Comparison of ENCODE assay signal across 2 cellular contexts in the genomic region with DNA sequence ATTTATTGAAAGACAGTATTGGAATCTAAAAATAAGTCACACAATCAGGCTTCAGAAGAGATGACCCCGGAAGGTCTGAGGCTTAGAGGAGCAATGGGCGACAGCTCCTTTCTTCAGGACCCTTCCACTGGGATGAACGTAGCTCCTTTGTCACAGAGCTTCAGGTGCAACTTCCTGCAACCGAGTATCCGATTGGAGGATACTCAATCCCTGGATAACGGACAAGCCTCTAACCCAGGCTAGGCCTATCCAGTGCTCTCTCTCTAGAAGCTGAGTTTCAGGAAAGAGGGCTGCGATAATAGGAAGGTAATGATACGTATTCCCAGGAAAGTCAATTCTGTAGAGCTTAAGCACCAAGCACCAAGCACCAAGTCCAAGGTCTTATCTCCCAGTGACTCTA.
TF ChIP-seq lines count a peak whose summit lies in the region.

No MANE protein-coding gene starts in this region.

TF ChIP-seq in GM23338, 12 proteins besides CTCF, POLR2A, EP300 and RAD21 (continued from another document):
- TF ChIP-seq, protein P1, sequence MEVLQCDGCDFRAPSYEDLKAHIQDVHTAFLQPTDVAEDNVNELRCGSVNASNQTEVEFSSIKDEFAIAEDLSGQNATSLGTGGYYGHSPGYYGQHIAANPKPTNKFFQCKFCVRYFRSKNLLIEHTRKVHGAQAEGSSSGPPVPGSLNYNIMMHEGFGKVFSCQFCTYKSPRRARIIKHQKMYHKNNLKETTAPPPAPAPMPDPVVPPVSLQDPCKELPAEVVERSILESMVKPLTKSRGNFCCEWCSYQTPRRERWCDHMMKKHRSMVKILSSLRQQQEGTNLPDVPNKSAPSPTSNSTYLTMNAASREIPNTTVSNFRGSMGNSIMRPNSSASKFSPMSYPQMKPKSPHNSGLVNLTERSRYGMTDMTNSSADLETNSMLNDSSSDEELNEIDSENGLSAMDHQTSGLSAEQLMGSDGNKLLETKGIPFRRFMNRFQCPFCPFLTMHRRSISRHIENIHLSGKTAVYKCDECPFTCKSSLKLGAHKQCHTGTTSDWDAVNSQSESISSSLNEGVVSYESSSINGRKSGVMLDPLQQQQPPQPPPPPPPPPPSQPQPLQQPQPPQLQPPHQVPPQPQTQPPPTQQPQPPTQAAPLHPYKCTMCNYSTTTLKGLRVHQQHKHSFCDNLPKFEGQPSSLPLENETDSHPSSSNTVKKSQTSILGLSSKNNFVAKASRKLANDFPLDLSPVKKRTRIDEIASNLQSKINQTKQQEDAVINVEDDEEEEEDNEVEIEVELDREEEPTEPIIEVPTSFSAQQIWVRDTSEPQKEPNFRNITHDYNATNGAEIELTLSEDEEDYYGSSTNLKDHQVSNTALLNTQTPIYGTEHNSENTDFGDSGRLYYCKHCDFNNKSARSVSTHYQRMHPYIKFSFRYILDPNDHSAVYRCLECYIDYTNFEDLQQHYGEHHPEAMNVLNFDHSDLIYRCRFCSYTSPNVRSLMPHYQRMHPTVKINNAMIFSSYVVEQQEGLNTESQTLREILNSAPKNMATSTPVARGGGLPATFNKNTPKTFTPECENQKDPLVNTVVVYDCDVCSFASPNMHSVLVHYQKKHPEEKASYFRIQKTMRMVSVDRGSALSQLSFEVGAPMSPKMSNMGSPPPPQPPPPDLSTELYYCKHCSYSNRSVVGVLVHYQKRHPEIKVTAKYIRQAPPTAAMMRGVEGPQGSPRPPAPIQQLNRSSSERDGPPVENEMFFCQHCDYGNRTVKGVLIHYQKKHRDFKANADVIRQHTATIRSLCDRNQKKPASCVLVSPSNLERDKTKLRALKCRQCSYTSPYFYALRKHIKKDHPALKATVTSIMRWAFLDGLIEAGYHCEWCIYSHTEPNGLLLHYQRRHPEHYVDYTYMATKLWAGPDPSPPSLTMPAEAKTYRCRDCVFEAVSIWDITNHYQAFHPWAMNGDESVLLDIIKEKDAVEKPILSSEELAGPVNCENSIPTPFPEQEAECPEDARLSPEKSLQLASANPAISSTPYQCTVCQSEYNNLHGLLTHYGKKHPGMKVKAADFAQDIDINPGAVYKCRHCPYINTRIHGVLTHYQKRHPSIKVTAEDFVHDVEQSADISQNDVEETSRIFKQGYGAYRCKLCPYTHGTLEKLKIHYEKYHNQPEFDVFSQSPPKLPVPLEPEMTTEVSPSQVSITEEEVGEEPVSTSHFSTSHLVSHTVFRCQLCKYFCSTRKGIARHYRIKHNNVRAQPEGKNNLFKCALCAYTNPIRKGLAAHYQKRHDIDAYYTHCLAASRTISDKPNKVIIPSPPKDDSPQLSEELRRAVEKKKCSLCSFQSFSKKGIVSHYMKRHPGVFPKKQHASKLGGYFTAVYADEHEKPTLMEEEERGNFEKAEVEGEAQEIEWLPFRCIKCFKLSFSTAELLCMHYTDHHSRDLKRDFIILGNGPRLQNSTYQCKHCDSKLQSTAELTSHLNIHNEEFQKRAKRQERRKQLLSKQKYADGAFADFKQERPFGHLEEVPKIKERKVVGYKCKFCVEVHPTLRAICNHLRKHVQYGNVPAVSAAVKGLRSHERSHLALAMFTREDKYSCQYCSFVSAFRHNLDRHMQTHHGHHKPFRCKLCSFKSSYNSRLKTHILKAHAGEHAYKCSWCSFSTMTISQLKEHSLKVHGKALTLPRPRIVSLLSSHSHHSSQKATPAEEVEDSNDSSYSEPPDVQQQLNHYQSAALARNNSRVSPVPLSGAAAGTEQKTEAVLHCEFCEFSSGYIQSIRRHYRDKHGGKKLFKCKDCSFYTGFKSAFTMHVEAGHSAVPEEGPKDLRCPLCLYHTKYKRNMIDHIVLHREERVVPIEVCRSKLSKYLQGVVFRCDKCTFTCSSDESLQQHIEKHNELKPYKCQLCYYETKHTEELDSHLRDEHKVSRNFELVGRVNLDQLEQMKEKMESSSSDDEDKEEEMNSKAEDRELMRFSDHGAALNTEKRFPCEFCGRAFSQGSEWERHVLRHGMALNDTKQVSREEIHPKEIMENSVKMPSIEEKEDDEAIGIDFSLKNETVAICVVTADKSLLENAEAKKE (CRISPR knock-in tag; IDR thresholded peaks at IDR 0.05), result no peak
- no peak for TF ChIP-seq NANOG (IDR thresholded peaks at IDR 0.05; ENCODE audit: borderline replicate concordance)
- TF ChIP-seq, protein P2, sequence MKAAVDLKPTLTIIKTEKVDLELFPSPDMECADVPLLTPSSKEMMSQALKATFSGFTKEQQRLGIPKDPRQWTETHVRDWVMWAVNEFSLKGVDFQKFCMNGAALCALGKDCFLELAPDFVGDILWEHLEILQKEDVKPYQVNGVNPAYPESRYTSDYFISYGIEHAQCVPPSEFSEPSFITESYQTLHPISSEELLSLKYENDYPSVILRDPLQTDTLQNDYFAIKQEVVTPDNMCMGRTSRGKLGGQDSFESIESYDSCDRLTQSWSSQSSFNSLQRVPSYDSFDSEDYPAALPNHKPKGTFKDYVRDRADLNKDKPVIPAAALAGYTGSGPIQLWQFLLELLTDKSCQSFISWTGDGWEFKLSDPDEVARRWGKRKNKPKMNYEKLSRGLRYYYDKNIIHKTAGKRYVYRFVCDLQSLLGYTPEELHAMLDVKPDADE (IDR thresholded peaks at IDR 0.05), result no peak
- TF ChIP-seq EZH2phosphoT487 (IDR thresholded peaks at IDR 0.05; ENCODE audit: unreplicated experiment), result no peak
- TF ChIP-seq, protein P3, sequence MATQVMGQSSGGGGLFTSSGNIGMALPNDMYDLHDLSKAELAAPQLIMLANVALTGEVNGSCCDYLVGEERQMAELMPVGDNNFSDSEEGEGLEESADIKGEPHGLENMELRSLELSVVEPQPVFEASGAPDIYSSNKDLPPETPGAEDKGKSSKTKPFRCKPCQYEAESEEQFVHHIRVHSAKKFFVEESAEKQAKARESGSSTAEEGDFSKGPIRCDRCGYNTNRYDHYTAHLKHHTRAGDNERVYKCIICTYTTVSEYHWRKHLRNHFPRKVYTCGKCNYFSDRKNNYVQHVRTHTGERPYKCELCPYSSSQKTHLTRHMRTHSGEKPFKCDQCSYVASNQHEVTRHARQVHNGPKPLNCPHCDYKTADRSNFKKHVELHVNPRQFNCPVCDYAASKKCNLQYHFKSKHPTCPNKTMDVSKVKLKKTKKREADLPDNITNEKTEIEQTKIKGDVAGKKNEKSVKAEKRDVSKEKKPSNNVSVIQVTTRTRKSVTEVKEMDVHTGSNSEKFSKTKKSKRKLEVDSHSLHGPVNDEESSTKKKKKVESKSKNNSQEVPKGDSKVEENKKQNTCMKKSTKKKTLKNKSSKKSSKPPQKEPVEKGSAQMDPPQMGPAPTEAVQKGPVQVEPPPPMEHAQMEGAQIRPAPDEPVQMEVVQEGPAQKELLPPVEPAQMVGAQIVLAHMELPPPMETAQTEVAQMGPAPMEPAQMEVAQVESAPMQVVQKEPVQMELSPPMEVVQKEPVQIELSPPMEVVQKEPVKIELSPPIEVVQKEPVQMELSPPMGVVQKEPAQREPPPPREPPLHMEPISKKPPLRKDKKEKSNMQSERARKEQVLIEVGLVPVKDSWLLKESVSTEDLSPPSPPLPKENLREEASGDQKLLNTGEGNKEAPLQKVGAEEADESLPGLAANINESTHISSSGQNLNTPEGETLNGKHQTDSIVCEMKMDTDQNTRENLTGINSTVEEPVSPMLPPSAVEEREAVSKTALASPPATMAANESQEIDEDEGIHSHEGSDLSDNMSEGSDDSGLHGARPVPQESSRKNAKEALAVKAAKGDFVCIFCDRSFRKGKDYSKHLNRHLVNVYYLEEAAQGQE (IDR thresholded peaks at IDR 0.05; ENCODE audit: unreplicated experiment), result no peak
- TF ChIP-seq EZH2 (IDR thresholded peaks at IDR 0.05; ENCODE audit: low read depth, unreplicated experiment), result no peak
- no peak for TF ChIP-seq JUNB (IDR thresholded peaks at IDR 0.05; ENCODE audit: unreplicated experiment)
- TF ChIP-seq ZNF331 (CRISPR knock-in tag; IDR thresholded peaks at IDR 0.05; ENCODE audit: low read depth), result no peak
- TF ChIP-seq ZNF114 (CRISPR knock-in tag; IDR thresholded peaks at IDR 0.05), result no peak

TF ChIP-seq in WTC11, 78 proteins besides CTCF, POLR2A, EP300 and RAD21 (continued from another document):
- TF ChIP-seq, protein P4, sequence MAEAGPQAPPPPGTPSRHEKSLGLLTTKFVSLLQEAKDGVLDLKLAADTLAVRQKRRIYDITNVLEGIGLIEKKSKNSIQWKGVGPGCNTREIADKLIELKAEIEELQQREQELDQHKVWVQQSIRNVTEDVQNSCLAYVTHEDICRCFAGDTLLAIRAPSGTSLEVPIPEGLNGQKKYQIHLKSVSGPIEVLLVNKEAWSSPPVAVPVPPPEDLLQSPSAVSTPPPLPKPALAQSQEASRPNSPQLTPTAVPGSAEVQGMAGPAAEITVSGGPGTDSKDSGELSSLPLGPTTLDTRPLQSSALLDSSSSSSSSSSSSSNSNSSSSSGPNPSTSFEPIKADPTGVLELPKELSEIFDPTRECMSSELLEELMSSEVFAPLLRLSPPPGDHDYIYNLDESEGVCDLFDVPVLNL (CRISPR knock-in tag; IDR thresholded peaks at IDR 0.05; ENCODE audit: borderline replicate concordance, low read depth), result no peak
- TF ChIP-seq ESRRA (CRISPR knock-in tag; IDR thresholded peaks at IDR 0.05; ENCODE audit: borderline replicate concordance) (no peak), JAZF1 (CRISPR knock-in tag; IDR thresholded peaks at IDR 0.05) (no peak), SP1 (CRISPR knock-in tag; conservative IDR thresholded peaks at IDR 0.05) (no peak), EMX1 (CRISPR knock-in tag; IDR thresholded peaks at IDR 0.05) (no peak)
